In genomic region chr14:103848720-103849077, GRCh38 we compare ENCODE assay signal across 8 cellular contexts. TPM values are rescaled to one million over a fixed set of nuclear protein-coding genes. Genes with fewer than 3 reads are reported as not detected.
A peak's percentile ranks its signal among the peaks of the same experiment; 100 is the strongest.
DNase-seq lines count a peak whose midpoint lies in the region; ATAC-seq and TF ChIP-seq lines count a peak whose summit lies in the region.

No MANE protein-coding gene starts in this region.

- H3K27me3 ChIP-seq in HUES48 (ENCODE audit: control insufficient read depth, insufficient read depth, low read length) (peaks cover 39% of the 10 kb centered on the region), ascending aorta (no peaks in the 10 kb centered on the region), layer of hippocampus (ENCODE audit: control insufficient read depth, insufficient read depth, low read length) (no peaks in the 10 kb centered on the region), spleen (replicated peaks in 1 of 7) (peaks cover 0 to 24% (median 0%) of the 10 kb centered on the region in 7 donors)

- intact Hi-C loops in ascending aorta (cut with DNase I), result loop anchor here (5.0 to 10.0 kb wide), 3 partner anchors 126 to 1456 kb away; partner anchors contain the start of gene BRF1
- intact Hi-C loops in spleen (cut with DNase I; ENCODE audit: low total_unique reads), result no loop called here

- 57 to 80% (median 76%) methylated on average over 14 of the region's 14 CpGs for WGBS in spleen, 5 donors

- H3K9me3 ChIP-seq in HUES48 (ENCODE audit: control insufficient read depth, insufficient read depth, low read length) (no peaks in the 10 kb centered on the region), ascending aorta (no peaks in the 10 kb centered on the region), spleen (no peaks in the 10 kb centered on the region)

- no peak for DNase-seq in ascending aorta (ENCODE audit: low spot score in 2 of 2)
- DNase-seq in spleen, result no peak
- DNase-seq in SK-N-DZ (ENCODE audit: low spot score), result no peak
- no peak for DNase-seq in RPMI8226
- DNase-seq in NK-92 (lab: John Stamatoyannopoulos, UW; ENCODE audit: unreplicated experiment), result no peak

- H3K4me1 ChIP-seq in HUES48 (ENCODE audit: control insufficient read depth, insufficient read depth, low read length), result peaks cover 7% of the 10 kb centered on the region
- H3K4me1 ChIP-seq in ascending aorta, result peaks cover 7 to 10% of the 10 kb centered on the region in 2 donors
- peaks cover 8 to 43% (median 24%) of the 10 kb centered on the region in 6 donors for H3K4me1 ChIP-seq in spleen

- H3K4me3 ChIP-seq in HUES48 (ENCODE audit: low read depth, low read length) (peak overlapping the region; percentile 79; the same call in 1 of the 2 replicates), ascending aorta (peak overlapping the region in 1 of 2 donors; percentile 97), spleen (peak overlapping the region in 4 of 8 donors; percentile 67 to 87 (median 70))

- no peak for ATAC-seq in HG03196 (IDR thresholded peaks at IDR 0.05; ENCODE audit: unreplicated experiment)

- TF ChIP-seq POLR2A in spleen (IDR thresholded peaks at IDR 0.05), result no peak

- no peak overlapping the region for H3K27ac ChIP-seq in HUES48 (ENCODE audit: low read depth, low read length)
- peak overlapping the region; percentile 64 to 77 for H3K27ac ChIP-seq in ascending aorta
- peak overlapping the region; percentile 71 for H3K27ac ChIP-seq in layer of hippocampus (ENCODE audit: low read depth, low read length)
- H3K27ac ChIP-seq in spleen, result peak overlapping the region in 7 of 8 donors; percentile 51 to 93 (median 82)

- no peak overlapping the region for H3K9ac ChIP-seq in HUES48 (ENCODE audit: low read depth, low read length)

- no peak for TF ChIP-seq CTCF in ascending aorta (IDR thresholded peaks at IDR 0.05)
- TF ChIP-seq CTCF in spleen (IDR thresholded peaks at IDR 0.05 in 8 of 11, conservative IDR thresholded peaks at IDR 0.05 in 3 of 11), result no peak

- H3K36me3 ChIP-seq in HUES48 (ENCODE audit: control insufficient read depth, insufficient read depth, low read length), result no peaks in the 10 kb centered on the region
- no peaks in the 10 kb centered on the region for H3K36me3 ChIP-seq in ascending aorta
- peaks cover 0 to 8% (median 0%) of the 10 kb centered on the region in 6 donors for H3K36me3 ChIP-seq in spleen

RNA-seq across cellular contexts. Expression of gene PPP1R13B, which starts 1.3 kb away (rescaled TPM):
- total RNA-seq in ascending aorta (32.7 TPM), spleen (10 to 100 TPM; 23.4 to 95.3 (median 52.9) TPM)
- 10 to 100 TPM in 2 of 3 donors, 1 to 10 TPM in 1; 5.7 to 27.0 (median 12.7) TPM for polyA plus RNA-seq in spleen
- polyA plus RNA-seq in SK-N-DZ (2014; cell fraction: cytosol; rRNA removed), result 2.1 and 8.1 TPM in 2 replicates
- 5.5 and 10.0 TPM in 2 replicates for polyA plus RNA-seq in SK-N-DZ (2014; cell fraction: nucleus; rRNA removed)
